ENCODE assay signal across 21 cellular contexts in the genomic region with DNA sequence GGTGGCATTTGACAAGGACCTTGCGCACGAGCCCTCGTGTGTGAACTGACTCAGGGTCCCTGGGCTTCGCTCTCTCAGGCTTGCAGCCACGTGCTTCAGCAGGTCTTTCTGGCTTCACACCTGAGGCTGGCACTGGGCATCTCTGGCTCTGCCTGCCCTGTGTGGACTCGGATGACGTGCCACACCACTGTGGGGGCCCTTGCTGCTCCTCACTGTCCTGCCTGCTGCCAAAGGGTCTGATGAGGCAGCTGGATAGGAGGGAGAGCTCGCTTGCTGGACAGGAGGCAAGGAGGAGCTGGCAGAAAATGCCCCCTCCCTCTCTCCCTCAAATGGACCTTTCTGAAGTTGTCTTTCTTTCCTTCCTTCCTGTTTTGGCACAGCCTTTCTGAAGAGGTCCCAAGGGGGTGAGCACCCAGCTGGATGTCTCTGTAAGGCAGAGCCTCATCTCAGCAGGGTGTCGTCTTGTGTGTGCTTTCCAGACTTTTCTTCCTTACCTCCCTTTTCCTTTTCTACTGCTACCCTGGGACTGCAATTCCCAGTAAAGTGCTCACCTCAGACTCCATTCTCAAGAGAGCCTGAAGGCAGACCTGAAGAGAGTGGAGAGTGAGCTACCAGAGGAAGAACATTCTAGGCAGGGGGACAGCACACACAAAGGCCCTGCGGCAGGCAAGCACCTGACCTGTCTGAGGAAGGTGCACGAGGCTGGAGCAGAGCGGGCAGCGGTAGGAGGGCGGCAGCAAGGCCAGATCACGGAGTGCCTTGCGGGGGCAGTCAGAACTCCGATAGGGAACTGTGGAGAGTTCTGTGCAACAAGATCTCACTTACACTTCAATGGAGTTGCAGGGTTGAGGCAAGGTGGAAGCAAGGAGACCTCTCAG. TPM values are rescaled to one million over a fixed set of nuclear protein-coding genes. Genes with fewer than 3 reads are reported as not detected.
DNase-seq lines count a peak whose midpoint lies in the region; ATAC-seq, FAIRE-seq and TF ChIP-seq lines count a peak whose summit lies in the region.
"Had no signal": no experiment of that assay in that cellular context is flagged by ENCODE, and none has a peak within 500 bp of the region (broad histone marks: within the 10 kb centered on the region; RNA-seq: fewer than 3 reads in every experiment).

No MANE protein-coding gene starts in this region.

- H3K27me3 ChIP-seq in sigmoid colon = no peaks in the 10 kb centered on the region
- H3K27me3 ChIP-seq: heart left ventricle had no signal

- H3K9me3 ChIP-seq in kidney (ENCODE audit: control insufficient read depth in 1 of 2, low read length in 2 of 2) (no peaks in the 10 kb centered on the region), sigmoid colon (no peaks in the 10 kb centered on the region)
- H3K9me3 ChIP-seq: heart left ventricle had no signal

- no peak overlapping the region for H3K9ac ChIP-seq in kidney (ENCODE audit: low read length in 2 of 2)

- no peak for TF ChIP-seq POLR2A in sigmoid colon (IDR thresholded peaks at IDR 0.05)

- no peak for TF ChIP-seq EP300 in sigmoid colon (IDR thresholded peaks at IDR 0.05)

- DNase-seq in NAMALWA (ENCODE audit: low spot score) = peak; percentile 26
- peak; percentile 56 for DNase-seq in kidney
- peak; percentile 57 for DNase-seq in sigmoid colon
- no peak for DNase-seq in caudate nucleus (lab: John Stamatoyannopoulos, UW)
- DNase-seq: activated CD4-positive, CD25-positive, alpha-beta regulatory T cell; activated CD8-positive, alpha-beta memory T cell treated with anti-CD3 and anti-CD28 coated beads for 24 hours; heart left ventricle; naive B cell; NCI-H1092; NCI-H524; SHP77 treated with DMSO at 0.1 percent for 48 hours had no signal

- H3K27ac ChIP-seq in C4-2B (peak overlapping the region; percentile 98), kidney (ENCODE audit: low read depth in 2 of 2, low read length in 2 of 2) (peak overlapping the region in 1 of 2 donors; percentile 1), sigmoid colon (peak overlapping the region in 2 of 4 donors; percentile 5 to 97), caudate nucleus (ENCODE audit: low read depth, low read length) (no peak overlapping the region)
- H3K27ac ChIP-seq: heart left ventricle had no signal

- FAIRE-seq in kidney (lab: Jason Lieb, UNC) = no peak
- FAIRE-seq: bronchial epithelial cell, G401.6, GM19239, H54, K562, urothelium cell line had no signal

- intact Hi-C loops in kidney (cut with DNase I) = no loop called here
- intact Hi-C loops in sigmoid colon (cut with DNase I) = no loop called here

- H3K4me1 ChIP-seq in kidney (ENCODE audit: control insufficient read depth in 1 of 2, insufficient read depth in 1 of 2, low read depth in 1 of 2, low read length in 2 of 2) (peaks cover 31 to 47% of the 10 kb centered on the region in 2 donors), sigmoid colon (peaks cover 0 to 77% (median 44%) of the 10 kb centered on the region in 4 donors)

- H3K36me3 ChIP-seq in kidney (ENCODE audit: control insufficient read depth in 1 of 2, insufficient read depth in 2 of 2, low read length in 2 of 2) (no peaks in the 10 kb centered on the region), sigmoid colon (no peaks in the 10 kb centered on the region)
- H3K36me3 ChIP-seq: heart left ventricle had no signal

- ATAC-seq in HG03175 (IDR thresholded peaks at IDR 0.05; ENCODE audit: unreplicated experiment) (no peak), HG02571 (IDR thresholded peaks at IDR 0.05; ENCODE audit: unreplicated experiment) (no peak), HG02623 (IDR thresholded peaks at IDR 0.05; ENCODE audit: unreplicated experiment) (no peak)
- ATAC-seq: heart left ventricle, K562 had no signal

- WGBS in sigmoid colon, 2 donors = 89 to 92% methylated on average over 17 of the region's 17 CpGs

- H3K4me3 ChIP-seq in kidney (ENCODE audit: low read length in 2 of 2) (no peak overlapping the region), sigmoid colon (no peak overlapping the region)
- H3K4me3 ChIP-seq: heart left ventricle, K562 had no signal

- no peak for TF ChIP-seq CTCF in C4-2B (conservative IDR thresholded peaks at IDR 0.05)
- no peak for TF ChIP-seq CTCF in kidney (IDR thresholded peaks at IDR 0.05; ENCODE audit: borderline replicate concordance, extremely low read depth, insufficient read depth)
- TF ChIP-seq CTCF in sigmoid colon (IDR thresholded peaks at IDR 0.05) = no peak

RNA-seq across cellular contexts. Expression of gene PER2, which starts 5.3 kb away (rescaled TPM):
- 28.4 TPM for total RNA-seq in kidney
- polyA plus RNA-seq in kidney (ENCODE audit: insufficient read depth, low read depth, low replicate concordance) = 1.8 TPM
- 10 to 100 TPM in 1 of 4 donors, 1 to 10 TPM in 3; 7.7 to 11.8 (median 9.2) TPM for total RNA-seq in sigmoid colon
- polyA plus RNA-seq in sigmoid colon = 1 to 10 TPM; 3.7 to 7.1 (median 4.2) TPM

RNA-seq across cellular contexts. Expression of gene TRAF3IP1, which starts 37.2 kb away (rescaled TPM):
- total RNA-seq in kidney (24.2 TPM), sigmoid colon (10 to 100 TPM; 17.5 to 20.8 (median 18.2) TPM)
- polyA plus RNA-seq in kidney (ENCODE audit: insufficient read depth, low read depth, low replicate concordance) (6.4 TPM), sigmoid colon (10 to 100 TPM in 1 of 3 donors, 1 to 10 TPM in 2; 6.9 to 13.2 (median 7.2) TPM)

RNA-seq across cellular contexts. Expression of gene HES6, which starts 43.3 kb away (rescaled TPM):
- total RNA-seq in kidney (5.2 TPM), sigmoid colon (10 to 100 TPM; 13.2 to 27.3 (median 18.1) TPM)
- polyA plus RNA-seq in kidney (ENCODE audit: insufficient read depth, low read depth, low replicate concordance) (5.5 TPM), sigmoid colon (10 to 100 TPM; 40.7 to 59.2 (median 52.3) TPM)

Comparison
In these comparisons a context has a peak if more than half of its experiments do, and no peak if none do; other contexts are left out.
1. DNase-seq: peak in NAMALWA (single experiment), kidney (single experiment) and sigmoid colon (single experiment); none in caudate nucleus (0 of 61).